8 cellular contexts compared by ENCODE assay signal in genomic region chr1:10430216-10431064, GRCh38. TPM values are rescaled to one million over a fixed set of nuclear protein-coding genes. Genes with fewer than 3 reads are reported as not detected.
A peak's percentile ranks its signal among the peaks of the same experiment; 100 is the strongest.
DNase-seq lines count a peak whose midpoint lies in the region; ATAC-seq and TF ChIP-seq lines count a peak whose summit lies in the region.

Gene CENPS, plus strand, starts transcription at chr1:10430433. Its CDS starts 85 bp downstream, at chr1:10430518.

- H3K27me3 Mint-ChIP-seq in activated B cell treated with CpG ODN at 0.5 μM for 24 hours, result no peaks in the 10 kb centered on the region

- CTCF ChIA-PET in activated B cell treated with CpG ODN at 0.5 μM for 24 hours (lab: Charles Lee), result interaction anchor here (1.1 to 4.8 kb wide), 6 partner anchors 31 to 436 kb away, joined by 4 to 57 read pairs (median 12); partner anchors contain the start of genes KIF1B and PGD

- TF ChIP-seq CTCF in activated B cell treated with CpG ODN at 0.5 μM for 24 hours (IDR thresholded peaks at IDR 0.05) (peak; percentile 57), cardiac fibroblast (IDR thresholded peaks at IDR 0.05; ENCODE audit: low read depth, low read length) (peak; percentile 67)

- peak within 1 kb of the TSS; percentile 86 to 87 for H3K4me3 ChIP-seq in cardiac fibroblast (replicated peaks in 1 of 2; ENCODE audit: low read depth in 2 of 2, low read length in 2 of 2)

- H3K27ac Mint-ChIP-seq in activated B cell treated with CpG ODN at 0.5 μM for 24 hours, result peak within 1 kb of the TSS; percentile 96

- no peaks in the 10 kb centered on the region for H3K9me3 Mint-ChIP-seq in activated B cell treated with CpG ODN at 0.5 μM for 24 hours

- H3K4me1 Mint-ChIP-seq in activated B cell treated with CpG ODN at 0.5 μM for 24 hours, result peaks cover 28% of the 10 kb centered on the region

- peaks cover 1% of the 10 kb centered on the region for H3K36me3 Mint-ChIP-seq in activated B cell treated with CpG ODN at 0.5 μM for 24 hours (ENCODE audit: low read depth)

- ATAC-seq in GM18870 (IDR thresholded peaks at IDR 0.05; ENCODE audit: unreplicated experiment) (peak; percentile 49), HG03108 (IDR thresholded peaks at IDR 0.05; ENCODE audit: unreplicated experiment) (peak; percentile 77), activated B cell treated with CpG ODN at 0.5 μM for 24 hours (ENCODE audit: low read depth) (peak; percentile 86)

- POLR2A ChIA-PET in activated B cell treated with CpG ODN at 0.5 μM for 24 hours (lab: Charles Lee), result interaction anchor here (0.6 to 2.6 kb wide), 14 partner anchors 32 to 1479 kb away, joined by 3 to 8 read pairs (median 4); partner anchors contain the start of genes DFFA, KIF1B, LZIC and NMNAT1

- intact Hi-C loops in activated B cell treated with CpG ODN at 0.5 μM for 24 hours (cut with micrococcal nuclease), result loop anchor here (1.0 to 5.0 kb wide), 6 partner anchors 32 to 488 kb away; partner anchors contain the start of genes DFFA, LZIC, NMNAT1 and UBE4B

- peak within 1 kb of the TSS; percentile 92 for H3K4me3 Mint-ChIP-seq in activated B cell treated with CpG ODN at 0.5 μM for 24 hours

- peak; percentile 100 for DNase-seq in AG08396 (ENCODE audit: low spot score)
- DNase-seq in NCI-H226, result peak; percentile 82
- DNase-seq in activated B cell treated with CpG ODN at 0.5 μM for 24 hours, result peak; percentile 91
- peak; percentile 87 to 93 for DNase-seq in cardiac fibroblast (ENCODE audit: low read depth in 2 of 2)
- DNase-seq in iris pigment epithelial cell (ENCODE audit: low read depth), result peak; percentile 82
- DNase-seq in stimulated activated CD4-positive, alpha-beta T cell treated with anti-CD3 and anti-CD28 coated beads, Interleukin-12 subunit alpha, Interleukin-12 subunit beta, amount 100 ng/mL, for 24 hours (ENCODE audit: low read depth in 2 of 2), result peak; percentile 84 to 92

RNA-seq across cellular contexts. Expression of gene CENPS, which starts in this region (rescaled TPM):
- total RNA-seq in activated B cell treated with CpG ODN at 0.5 μM for 24 hours, result 9.2 and 15.2 TPM in 2 replicates

Comparison
In these comparisons a context has a peak if more than half of its experiments do, and no peak if none do; other contexts are left out.
1. Peak in every context shown above with its lines: DNase-seq, ATAC-seq and H3K4me3 ChIP-seq.